ENCODE assay signal across 8 cellular contexts in the genomic region with DNA sequence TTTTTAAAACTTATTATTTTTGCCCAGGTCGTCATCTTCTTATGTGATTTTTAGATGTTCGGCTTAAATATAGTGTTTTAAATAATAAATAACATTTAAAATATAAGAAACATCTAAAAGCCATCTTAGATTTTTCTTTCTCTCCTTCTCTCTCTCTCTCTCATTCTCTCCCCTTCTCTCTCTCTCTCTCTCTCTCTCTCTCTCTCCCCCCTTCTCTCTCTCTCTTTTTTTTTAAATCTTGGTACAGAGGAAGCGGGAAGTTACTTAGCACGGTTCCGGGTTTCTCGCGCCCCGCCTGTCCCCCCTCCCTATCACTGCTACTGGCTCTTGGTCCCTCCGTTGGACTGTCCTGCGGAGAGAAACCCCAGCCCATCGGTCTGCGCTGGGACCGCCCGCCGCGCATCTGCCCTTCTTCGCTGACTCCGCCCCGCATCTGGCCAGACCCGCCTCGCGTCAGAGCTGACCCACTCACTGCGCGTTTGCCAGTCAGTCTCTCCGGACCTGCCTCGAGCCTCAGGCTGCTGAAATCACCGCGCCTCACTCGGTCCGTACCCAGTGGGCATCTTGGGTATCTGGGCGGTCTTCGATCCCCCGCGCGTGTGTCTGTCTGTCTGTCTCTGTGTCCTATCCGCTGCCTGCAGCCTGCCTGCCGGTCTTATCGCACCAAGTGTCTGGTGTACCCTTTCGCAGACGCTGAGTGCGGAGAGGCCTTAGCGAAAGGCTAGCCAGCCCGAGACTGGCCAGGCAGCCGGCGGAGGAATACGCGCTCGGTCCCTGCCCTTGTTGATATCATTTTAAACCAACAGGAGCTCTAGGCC. TPM values are rescaled to one million over a fixed set of nuclear protein-coding genes. Genes with fewer than 3 reads are reported as not detected.
A peak's percentile ranks its signal among the peaks of the same experiment; 100 is the strongest.
DNase-seq lines count a peak whose midpoint lies in the region; ATAC-seq and TF ChIP-seq lines count a peak whose summit lies in the region.

Gene PABPC5, plus strand, starts transcription at position 489 of the 818 bp plus-strand sequence. CDS start 739 bp downstream, outside the sequence.

- H3K9me3 Mint-ChIP-seq in neural progenitor cell = no peaks in the 10 kb centered on the region

- peak within 1 kb of the TSS; percentile 54 for H3K4me3 ChIP-seq in neural progenitor cell
- H3K4me3 ChIP-seq in MM.1S (ENCODE audit: low read length) = no peak within 1 kb of the TSS

- ATAC-seq in HG02970 (IDR thresholded peaks at IDR 0.05; ENCODE audit: low FRiP score, unreplicated experiment) = no peak

- peak; percentile 62 for DNase-seq in DMS153 (lab: John Stamatoyannopoulos, UW)
- peak; percentile 77 for DNase-seq in SK-MEL-5 (ENCODE audit: low read depth, low spot score)
- DNase-seq in germinal center (ENCODE audit: low spot score) = peak; percentile 1
- peak; percentile 88 for DNase-seq in neural progenitor cell (ENCODE audit: low spot score)
- DNase-seq in KG1 (lab: John Stamatoyannopoulos, UW) = no peak
- no peak for DNase-seq in SHP77 treated with DMSO at 0.1 percent for 48 hours (lab: John Stamatoyannopoulos, UW)
- DNase-seq in MM.1S = no peak

- H3K36me3 ChIP-seq in neural progenitor cell = no peaks in the 10 kb centered on the region
- no peaks in the 10 kb centered on the region for H3K36me3 ChIP-seq in MM.1S (replicated peaks; ENCODE audit: insufficient read depth, low read length)

- peaks cover 18% of the 10 kb centered on the region for H3K4me1 Mint-ChIP-seq in neural progenitor cell

- H2AFZ ChIP-seq in neural progenitor cell (replicated peaks) (peak within 1 kb of the TSS; percentile 80), MM.1S (ENCODE audit: low read length) (no peak within 1 kb of the TSS)

- H4K20me1 ChIP-seq in neural progenitor cell (ENCODE audit: low read depth) (no peaks in the 10 kb centered on the region), MM.1S (ENCODE audit: insufficient read depth, low read length) (no peaks in the 10 kb centered on the region)

- H3K27ac ChIP-seq in neural progenitor cell (no peak within 1 kb of the TSS), MM.1S (ENCODE audit: low read length) (no peak within 1 kb of the TSS)

- H3K9me3 ChIP-seq in neural progenitor cell (ENCODE audit: low read depth) (no peaks in the 10 kb centered on the region), MM.1S (replicated peaks; ENCODE audit: insufficient read depth, low read length) (no peaks in the 10 kb centered on the region)

- H3K4me2 ChIP-seq in neural progenitor cell (peak within 1 kb of the TSS; percentile 76), MM.1S (ENCODE audit: low read depth, low read length) (no peak within 1 kb of the TSS)

- H3K27me3 Mint-ChIP-seq in neural progenitor cell (ENCODE audit: insufficient read depth, low read depth) = no peaks in the 10 kb centered on the region

- H3K4me1 ChIP-seq in neural progenitor cell (no peaks in the 10 kb centered on the region), MM.1S (ENCODE audit: low read length) (no peaks in the 10 kb centered on the region)

- H3F3A ChIP-seq in neural progenitor cell (ENCODE audit: low read depth) (no peaks in the 10 kb centered on the region), MM.1S (ENCODE audit: insufficient read depth, low read length) (no peaks in the 10 kb centered on the region)

- H3K27me3 ChIP-seq in neural progenitor cell = no peaks in the 10 kb centered on the region
- no peaks in the 10 kb centered on the region for H3K27me3 ChIP-seq in MM.1S (replicated peaks; ENCODE audit: insufficient read depth, low read length)

- H3K4me3 Mint-ChIP-seq in neural progenitor cell = peak within 1 kb of the TSS; percentile 93

- H3K79me2 ChIP-seq in neural progenitor cell (ENCODE audit: low read depth) (no peaks in the 10 kb centered on the region), MM.1S (ENCODE audit: low read length) (no peaks in the 10 kb centered on the region)

- no peak within 1 kb of the TSS for H3K9ac ChIP-seq in neural progenitor cell
- no peak within 1 kb of the TSS for H3K9ac ChIP-seq in MM.1S (ENCODE audit: low read length)

- TF ChIP-seq CTCF in neural progenitor cell (IDR thresholded peaks at IDR 0.05) = no peak
- TF ChIP-seq CTCF in MM.1S (IDR thresholded peaks at IDR 0.05; ENCODE audit: low read length) = no peak

- in situ Hi-C loops in SK-MEL-5 (cut with HindIII; ENCODE audit: low pct_unique_long_range_greater_than_20kb, low sequenced_read_pairs) = no loop called here

- H3K27ac Mint-ChIP-seq in neural progenitor cell = peak within 1 kb of the TSS; percentile 97

- peaks cover 2% of the 10 kb centered on the region for H3K36me3 Mint-ChIP-seq in neural progenitor cell

- H3K9me2 ChIP-seq in MM.1S (replicated peaks; ENCODE audit: insufficient read depth, low read length) = no peaks in the 10 kb centered on the region

RNA-seq across cellular contexts. Expression of gene PABPC5, which starts in this region (rescaled TPM):
- 1.7 and 2.0 TPM in 2 replicates for total RNA-seq in SK-MEL-5 (2014; rRNA removed; shearing (Covaris generic))
- 1.0 and 1.4 TPM in 2 replicates for polyA plus RNA-seq in SK-MEL-5 (2015; cell fraction: cytosol; rRNA removed)
- 2.2 and 4.0 TPM in 2 replicates for polyA plus RNA-seq in SK-MEL-5 (2015; cell fraction: nucleus; rRNA removed)
- total RNA-seq in neural progenitor cell (ENCODE audit: low replicate concordance) = 5.0 and 5.2 TPM in 2 replicates

Comparison
In these comparisons a context has a peak if more than half of its experiments do, and no peak if none do; other contexts are left out.
1. DNase-seq: peak in DMS153 (single experiment), SK-MEL-5 (single experiment), germinal center (single experiment) and neural progenitor cell (single experiment); none in KG1 (single experiment), SHP77 treated with DMSO at 0.1 percent for 48 hours (single experiment) and MM.1S (single experiment).